13 cellular contexts compared by ENCODE assay signal in the genomic region with DNA sequence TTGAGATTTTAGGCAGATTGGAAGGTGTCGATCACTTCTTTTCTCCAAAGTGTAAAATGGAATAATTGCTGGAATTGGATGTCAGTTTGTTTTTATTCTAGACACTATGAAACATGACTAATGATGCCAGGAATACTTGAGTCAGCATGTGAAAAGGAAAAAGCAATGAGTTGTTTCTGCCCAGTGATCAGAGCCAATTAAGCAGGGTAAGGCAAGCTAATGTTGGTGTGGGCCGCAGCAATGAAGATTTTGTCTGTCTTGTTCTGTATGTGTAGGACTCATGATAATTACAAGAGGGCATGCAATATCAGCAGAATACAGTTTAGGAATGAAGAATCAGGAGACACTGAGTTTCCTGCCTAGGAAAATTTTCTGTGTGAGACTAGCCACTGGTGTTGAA.
DNase-seq lines count a peak whose midpoint lies in the region; ATAC-seq and TF ChIP-seq lines count a peak whose summit lies in the region.
"Had no signal": no experiment of that assay in that cellular context is flagged by ENCODE, and none has a peak within 500 bp of the region (broad histone marks: within the 10 kb centered on the region; RNA-seq: fewer than 3 reads in every experiment).

No MANE protein-coding gene starts in this region.

- H3K4me3 Mint-ChIP-seq in activated T-cell treated with anti-CD3 and anti-CD28 coated beads, Interleukin-2, amount 50 U/mL, for 72 hours: peak overlapping the region in 1 of 2 donors; percentile 4
- H3K4me3 Mint-ChIP-seq: activated T-helper 1 cell treated with anti-CD3 and anti-CD28 coated beads, Interleukin-12 subunit alpha, Interleukin-12 subunit beta, Interleukin-2, Interleukin-4 antibody, amounts not matched to agents 30 ng/mL and 10 ng/mL and 1 ng/mL, durations not matched to agents 14 hours and 24 hours and 36 hours had no signal

- H3K9me2 ChIP-seq in PC-3 (replicated peaks; ENCODE audit: low read length): no peaks in the 10 kb centered on the region

- no peaks in the 10 kb centered on the region for H3K36me3 ChIP-seq in PC-3 (ENCODE audit: low read depth, low read length)
- H3K36me3 ChIP-seq: neutrophil, transverse colon had no signal

- H2AFZ ChIP-seq in PC-3 (ENCODE audit: low read length): no peak overlapping the region
- H2AFZ ChIP-seq: PC-9 had no signal

- H3K4me1 Mint-ChIP-seq in activated T-cell treated with anti-CD3 and anti-CD28 coated beads, Interleukin-2, amount 50 U/mL, for 72 hours (ENCODE audit: low read depth): peaks cover 36% of the 10 kb centered on the region

- H3K9me3 Mint-ChIP-seq in activated T-cell treated with anti-CD3 and anti-CD28 coated beads, Interleukin-2, amount 50 U/mL, for 72 hours: no peaks in the 10 kb centered on the region
- H3K9me3 Mint-ChIP-seq: activated T-helper 1 cell treated with anti-CD3 and anti-CD28 coated beads, Interleukin-12 subunit alpha, Interleukin-12 subunit beta, Interleukin-2, Interleukin-4 antibody, amounts not matched to agents 30 ng/mL and 10 ng/mL and 1 ng/mL, durations not matched to agents 14 hours and 24 hours and 36 hours had no signal

- BruUV-seq in PC-3 (replicated peaks; lab: Mats Ljungman, UMichigan): no TSS peak

- intact Hi-C loops in PC-3 (cut with micrococcal nuclease): no loop called here

- no peak overlapping the region for H3K27ac ChIP-seq in PC-3 (ENCODE audit: low read length)
- H3K27ac ChIP-seq: neutrophil, PC-9, transverse colon had no signal

- no peak overlapping the region for H3K4me3 ChIP-seq in PC-3 (ENCODE audit: low read length)
- H3K4me3 ChIP-seq in epithelial cell of esophagus (ENCODE audit: low read length): no peak overlapping the region
- H3K4me3 ChIP-seq in retinal pigment epithelial cell (ENCODE audit: low read length): no peak overlapping the region
- H3K4me3 ChIP-seq: PC-9, transverse colon had no signal

- H3K4me2 ChIP-seq in PC-3 (ENCODE audit: low read length): no peak overlapping the region
- H3K4me2 ChIP-seq: PC-9 had no signal

- no peak overlapping the region for H3K9ac ChIP-seq in PC-3 (ENCODE audit: low read length)

- CTCF ChIA-PET in PC-3 (lab: Charles Lee): no interaction called here

- H3K79me2 ChIP-seq in PC-3 (ENCODE audit: low read length): peaks cover 21% of the 10 kb centered on the region; the same call in 1 of the 2 replicates

- ATAC-seq in activated T-cell treated with anti-CD3 and anti-CD28 coated beads, Interleukin-2, amount 50 U/mL, for 72 hours (replicated peaks in 1 of 2): peak; percentile 46 to 62
- peak; percentile 77 for ATAC-seq in PC-3
- no peak for ATAC-seq in GM19395 (IDR thresholded peaks at IDR 0.05; ENCODE audit: unreplicated experiment)

- H3K27ac Mint-ChIP-seq in activated T-cell treated with anti-CD3 and anti-CD28 coated beads, Interleukin-2, amount 50 U/mL, for 72 hours: peak overlapping the region; percentile 45
- H3K27ac Mint-ChIP-seq: activated T-helper 1 cell treated with anti-CD3 and anti-CD28 coated beads, Interleukin-12 subunit alpha, Interleukin-12 subunit beta, Interleukin-2, Interleukin-4 antibody, amounts not matched to agents 30 ng/mL and 10 ng/mL and 1 ng/mL, durations not matched to agents 14 hours and 24 hours and 36 hours had no signal

- no peak for TF ChIP-seq CTCF in PC-3 (conservative IDR thresholded peaks at IDR 0.05; ENCODE audit: low read depth, low read length)
- TF ChIP-seq CTCF in epithelial cell of esophagus (IDR thresholded peaks at IDR 0.05; ENCODE audit: insufficient read depth, low read depth, low read length, missing control alignments): no peak
- TF ChIP-seq CTCF in retinal pigment epithelial cell (conservative IDR thresholded peaks at IDR 0.05; ENCODE audit: low read depth, low read length): no peak

- no peaks in the 10 kb centered on the region for H3K9me3 ChIP-seq in PC-3 (ENCODE audit: low read length)
- H3K9me3 ChIP-seq: neutrophil, transverse colon had no signal

- H3K4me1 ChIP-seq in PC-3 (ENCODE audit: insufficient read depth, low read length): no peaks in the 10 kb centered on the region; the same call in 1 of the 2 replicates
- H3K4me1 ChIP-seq: transverse colon had no signal

- no peak for DNase-seq in activated T-cell treated with anti-CD3 and anti-CD28 coated beads, Interleukin-2, amount 50 U/mL, for 72 hours
- DNase-seq in activated T-cell treated with anti-CD3 and anti-CD28 coated beads for 4 hours (no peak), PC-3 (peak; percentile 46), epithelial cell of esophagus (ENCODE audit: low read depth) (peak; percentile 79), retinal pigment epithelial cell (ENCODE audit: low read depth) (peak; percentile 62), NCI-H2227 treated with DMSO at 0.1 percent for 48 hours (lab: John Stamatoyannopoulos, UW) (no peak)
- DNase-seq in activated CD8-positive, alpha-beta memory T cell treated with anti-CD3 and anti-CD28 coated beads, Interleukin-2, amount 50 U/mL, for 4 hours: no peak
- DNase-seq: NCI-H1694 treated with DMSO at 0.1 percent for 48 hours, PC-9, transverse colon had no signal

- no peaks in the 10 kb centered on the region for H4K20me1 ChIP-seq in PC-3 (ENCODE audit: low read length)

- H3K27me3 ChIP-seq in PC-3 (ENCODE audit: low read length): no peaks in the 10 kb centered on the region
- H3K27me3 ChIP-seq: neutrophil, transverse colon had no signal

- H3F3A ChIP-seq in PC-3 (ENCODE audit: low read length, unreplicated experiment): no peaks in the 10 kb centered on the region

- H3K27me3 Mint-ChIP-seq in activated T-cell treated with anti-CD3 and anti-CD28 coated beads, Interleukin-2, amount 50 U/mL, for 72 hours (ENCODE audit: low read depth): no peaks in the 10 kb centered on the region

- H3K36me3 Mint-ChIP-seq in activated T-cell treated with anti-CD3 and anti-CD28 coated beads, Interleukin-2, amount 50 U/mL, for 72 hours (ENCODE audit: insufficient read depth in 2 of 2): peaks cover 0 to 1% of the 10 kb centered on the region in 2 donors

- POLR2A ChIA-PET in PC-3 (lab: Charles Lee; ENCODE audit: unreplicated experiment): no interaction called here

Comparison
In these comparisons a context has a peak if more than half of its experiments do, and no peak if none do; other contexts are left out.
1. DNase-seq: peak in PC-3 (single experiment), epithelial cell of esophagus (single experiment) and retinal pigment epithelial cell (single experiment); none in activated T-cell treated with anti-CD3 and anti-CD28 coated beads, Interleukin-2, amount 50 U/mL, for 72 hours (0 of 2), activated T-cell treated with anti-CD3 and anti-CD28 coated beads for 4 hours (single experiment), activated CD8-positive, alpha-beta memory T cell treated with anti-CD3 and anti-CD28 coated beads, Interleukin-2, amount 50 U/mL, for 4 hours (single experiment) and NCI-H2227 treated with DMSO at 0.1 percent for 48 hours (single experiment).